25 cellular contexts compared by ENCODE assay signal in the genomic region with DNA sequence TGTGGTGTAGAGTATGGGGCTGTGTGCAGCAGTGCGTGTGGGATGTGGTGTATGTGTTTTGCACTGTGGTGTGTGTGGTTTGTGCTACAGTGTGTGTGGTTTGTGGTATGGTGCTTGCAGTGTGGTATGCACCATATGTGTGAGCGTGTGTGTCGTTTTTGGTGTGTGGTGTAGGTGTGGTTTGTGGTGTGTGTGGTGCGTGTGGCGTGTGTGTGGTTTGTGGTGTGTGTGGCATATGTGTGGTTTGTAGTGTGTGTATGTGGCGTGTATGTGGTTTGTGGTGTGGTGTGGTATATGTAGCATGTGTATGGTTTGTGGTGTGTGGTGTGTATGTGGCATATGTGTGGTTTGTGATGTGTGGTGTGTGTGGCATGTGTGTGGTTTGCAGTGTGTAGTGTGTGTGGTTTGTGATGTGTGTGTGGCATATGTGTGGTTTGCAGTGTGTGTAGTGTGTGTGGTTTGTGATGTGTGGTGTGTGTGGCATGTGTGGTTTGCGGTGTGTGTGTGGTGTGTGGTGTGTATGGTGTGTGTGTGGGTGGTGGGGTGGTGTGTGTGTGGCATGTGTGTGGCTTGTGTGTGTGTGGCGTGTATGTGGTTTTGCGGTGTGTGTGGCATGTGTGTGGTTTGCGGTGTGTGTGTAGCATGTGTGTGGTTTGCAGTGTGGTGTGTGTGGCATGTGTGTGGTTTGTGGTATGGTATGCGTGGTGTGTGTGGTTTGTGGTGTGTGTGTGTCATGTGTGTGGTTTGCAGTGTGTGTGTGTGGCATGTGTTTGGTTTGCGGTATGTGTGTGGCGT. TPM values are rescaled to one million over a fixed set of nuclear protein-coding genes. Genes with fewer than 3 reads are reported as not detected.
A peak's percentile ranks its signal among the peaks of the same experiment; 100 is the strongest.
DNase-seq lines count a peak whose midpoint lies in the region; ATAC-seq, FAIRE-seq and TF ChIP-seq lines count a peak whose summit lies in the region.
"Had no signal": no experiment of that assay in that cellular context is flagged by ENCODE, and none has a peak within 500 bp of the region (broad histone marks: within the 10 kb centered on the region; RNA-seq: fewer than 3 reads in every experiment).

No MANE protein-coding gene starts in this region.

- H3K9me3 Mint-ChIP-seq in activated CD4-positive, alpha-beta T cell treated with anti-CD3 and anti-CD28 coated beads, Interleukin-2, amount 10 ng/mL, durations not matched to agents 24 days and 14 days: no peaks in the 10 kb centered on the region

- H3K4ac ChIP-seq in mesendoderm (ENCODE audit: low read depth, low read length): no peak overlapping the region

- DNase-seq in activated CD4-positive, alpha-beta T cell treated with anti-CD3 and anti-CD28 coated beads, Interleukin-2, amount 10 ng/mL, durations not matched to agents 24 days and 14 days: peak; percentile 71
- no peak for DNase-seq in activated CD4-positive, alpha-beta T cell treated with anti-CD3 and anti-CD28 coated beads for 4 hours
- DNase-seq in GM12865 (ENCODE audit: low read depth) (peak; percentile 50), T-helper 17 cell (no peak), mesendoderm (no peak), RCC 7860 (ENCODE audit: low spot score) (no peak), RPMI8226 (no peak)
- no peak for DNase-seq in stimulated activated naive CD4-positive, alpha-beta T cell (lab: John Stamatoyannopoulos, UW)
- DNase-seq: activated effector memory CD4-positive, alpha-beta T cell treated with Interleukin-2 at 50 U/mL for 16 hours; dermis blood vessel endothelial cell; foreskin keratinocyte; GDM1; hippocampal formation; islet precursor cell; KBM-7; NCI-H2029 treated with DMSO at 0.1 percent for 48 hours; NCI-H510A; sigmoid colon; stimulated activated CD4-positive, alpha-beta T cell treated with anti-CD3 and anti-CD28 coated beads, Interleukin-1b, Interleukin-23, amount 100 ng/mL, for 48 hours; stomach; upper lobe of right lung had no signal

- no peak for TF ChIP-seq CTCF in GM12865 (IDR thresholded peaks at IDR 0.05; ENCODE audit: insufficient read depth, low read depth, low read length, missing control alignments)

- peak overlapping the region; percentile 22 for H3K9ac ChIP-seq in mesendoderm (ENCODE audit: low read length)

- H2AK5ac ChIP-seq in mesendoderm (ENCODE audit: low read length): peak overlapping the region; percentile 72

- peak; percentile 38 for ATAC-seq in T-helper 17 cell
- ATAC-seq: foreskin keratinocyte had no signal

- H3K56ac ChIP-seq in mesendoderm (ENCODE audit: low read length): peak overlapping the region; percentile 62

- H3K27me3 Mint-ChIP-seq in activated CD4-positive, alpha-beta T cell treated with anti-CD3 and anti-CD28 coated beads, Interleukin-2, amount 10 ng/mL, durations not matched to agents 24 days and 14 days: no peaks in the 10 kb centered on the region
- H3K27me3 Mint-ChIP-seq in T-helper 17 cell: no peaks in the 10 kb centered on the region

- no peaks in the 10 kb centered on the region for H3K36me3 ChIP-seq in mesendoderm (ENCODE audit: control insufficient read depth, insufficient read depth, low read length)

- no peaks in the 10 kb centered on the region for H3K27me3 ChIP-seq in mesendoderm (ENCODE audit: insufficient read depth, low read length, poor library complexity)
- H3K27me3 ChIP-seq: cardiac muscle cell, foreskin keratinocyte, pancreas, sigmoid colon, stomach, upper lobe of right lung had no signal

- H2BK5ac ChIP-seq in mesendoderm (ENCODE audit: low read length): peak overlapping the region; percentile 51

- H2BK15ac ChIP-seq in mesendoderm (replicated peaks; ENCODE audit: low read depth): no peak overlapping the region

- H3K9me3 ChIP-seq in T-helper 17 cell (ENCODE audit: control insufficient read depth, low read length, poor library complexity, severe bottlenecking): no peaks in the 10 kb centered on the region
- H3K9me3 ChIP-seq: pancreas, sigmoid colon, stomach, upper lobe of right lung had no signal

- no peaks in the 10 kb centered on the region for H3K79me2 ChIP-seq in mesendoderm (ENCODE audit: control insufficient read depth, insufficient read depth, low read length)

- H3K4me3 ChIP-seq in GM12865 (ENCODE audit: low read depth, low read length): no peak overlapping the region
- H3K4me3 ChIP-seq in mesendoderm (ENCODE audit: low read length): no peak overlapping the region
- H3K4me3 ChIP-seq: cardiac muscle cell, lung, pancreas, sigmoid colon, stomach, upper lobe of right lung had no signal

- peaks cover 37% of the 10 kb centered on the region for H3K36me3 Mint-ChIP-seq in activated CD4-positive, alpha-beta T cell treated with anti-CD3 and anti-CD28 coated beads, Interleukin-2, amount 10 ng/mL, durations not matched to agents 24 days and 14 days (ENCODE audit: low read depth)
- H3K36me3 Mint-ChIP-seq in T-helper 17 cell (ENCODE audit: low read depth): peaks cover 3% of the 10 kb centered on the region

- intact Hi-C loops in activated CD4-positive, alpha-beta T cell treated with anti-CD3 and anti-CD28 coated beads, Interleukin-2, amount 10 ng/mL, durations not matched to agents 24 days and 14 days (cut with micrococcal nuclease): no loop called here

- no peak overlapping the region for H3K27ac ChIP-seq in mesendoderm (ENCODE audit: low read depth, low read length)
- H3K27ac ChIP-seq: cardiac muscle cell, foreskin keratinocyte, HL-60, pancreas, sigmoid colon, stomach, upper lobe of right lung had no signal

- no peak for FAIRE-seq in RCC 7860 (lab: Jason Lieb, UNC)
- FAIRE-seq: pancreas had no signal

- no peak overlapping the region for H3K23ac ChIP-seq in mesendoderm (ENCODE audit: low read length)

- H4K5ac ChIP-seq in mesendoderm (ENCODE audit: low read length): no peak overlapping the region

- H3K4me1 ChIP-seq in mesendoderm (ENCODE audit: control insufficient read depth, low read depth, low read length): peaks cover 2% of the 10 kb centered on the region
- H3K4me1 ChIP-seq: foreskin keratinocyte, pancreas, upper lobe of right lung had no signal

- no peak overlapping the region for H3K4me2 ChIP-seq in mesendoderm (ENCODE audit: low read length)

- no peak overlapping the region for H3K27ac Mint-ChIP-seq in activated CD4-positive, alpha-beta T cell treated with anti-CD3 and anti-CD28 coated beads, Interleukin-2, amount 10 ng/mL, durations not matched to agents 24 days and 14 days
- H3K27ac Mint-ChIP-seq in T-helper 17 cell: no peak overlapping the region

- no peak overlapping the region for H3K18ac ChIP-seq in mesendoderm (ENCODE audit: low read length)

- H3K4me1 Mint-ChIP-seq in activated CD4-positive, alpha-beta T cell treated with anti-CD3 and anti-CD28 coated beads, Interleukin-2, amount 10 ng/mL, durations not matched to agents 24 days and 14 days: peaks cover 7% of the 10 kb centered on the region
- H3K4me1 Mint-ChIP-seq in T-helper 17 cell: peaks cover 6% of the 10 kb centered on the region

- no peaks in the 10 kb centered on the region for H3K79me1 ChIP-seq in mesendoderm (ENCODE audit: low read length)

- WGBS in mesendoderm (ENCODE audit: extremely low coverage, insufficient coverage, low lambda C conversion rate): 100% methylated on average over 7 of the region's 13 CpGs

- no peak overlapping the region for H4K8ac ChIP-seq in mesendoderm (ENCODE audit: low read depth, low read length)

- H2BK120ac ChIP-seq in mesendoderm (ENCODE audit: low read depth, low read length): no peak overlapping the region

- no peak overlapping the region for H3K4me3 Mint-ChIP-seq in activated CD4-positive, alpha-beta T cell treated with anti-CD3 and anti-CD28 coated beads, Interleukin-2, amount 10 ng/mL, durations not matched to agents 24 days and 14 days
- no peak overlapping the region for H3K4me3 Mint-ChIP-seq in T-helper 17 cell

RNA-seq across cellular contexts. Expression of gene TRAPPC10, which starts 53.5 kb away (rescaled TPM):
- 69.6 and 75.0 TPM in 2 replicates for total RNA-seq in activated CD4-positive, alpha-beta T cell treated with anti-CD3 and anti-CD28 coated beads, Interleukin-2, amount 10 ng/mL, durations not matched to agents 24 days and 14 days
- 100 to 1,000 TPM; 107 to 122 TPM for total RNA-seq in T-helper 17 cell
- 21.4 TPM for polyA plus RNA-seq in mesendoderm (2013, experiment 1 of 2)
- polyA plus RNA-seq in mesendoderm (2013, experiment 2 of 2): 19.9 TPM

Comparison
In these comparisons a context has a peak if more than half of its experiments do, and no peak if none do; other contexts are left out.
1. DNase-seq: peak in activated CD4-positive, alpha-beta T cell treated with anti-CD3 and anti-CD28 coated beads, Interleukin-2, amount 10 ng/mL, durations not matched to agents 24 days and 14 days (single experiment) and GM12865 (single experiment); none in activated CD4-positive, alpha-beta T cell treated with anti-CD3 and anti-CD28 coated beads for 4 hours (0 of 2), T-helper 17 cell (0 of 3), mesendoderm (single experiment), stimulated activated naive CD4-positive, alpha-beta T cell (0 of 6), RCC 7860 (single experiment) and RPMI8226 (single experiment).